13 cellular contexts compared by ENCODE assay signal in genomic region chr7:96034940-96035727, GRCh38.
DNase-seq lines count a peak whose midpoint lies in the region; ATAC-seq lines count a peak whose summit lies in the region.
"Had no signal": no experiment of that assay in that cellular context is flagged by ENCODE, and none has a peak within 500 bp of the region (broad histone marks: within the 10 kb centered on the region; RNA-seq: fewer than 3 reads in every experiment).

No MANE protein-coding gene starts in this region.

- 54% methylated on average over 11 of the region's 11 CpGs for WGBS in right cardiac atrium

- H3K9ac ChIP-seq in endocrine pancreas (ENCODE audit: control insufficient read depth, insufficient read depth, low read length) = no peak overlapping the region

- H3K4me3 ChIP-seq in right cardiac atrium (ENCODE audit: low read length) (no peak overlapping the region), endocrine pancreas (ENCODE audit: control insufficient read depth, insufficient read depth, low read length) (peak overlapping the region; percentile 53)
- H3K4me3 ChIP-seq: colonic mucosa, left ventricle myocardium inferior, testis had no signal

- no peaks in the 10 kb centered on the region for H3K27me3 ChIP-seq in right cardiac atrium (ENCODE audit: control insufficient read depth, insufficient read depth)
- no peaks in the 10 kb centered on the region for H3K27me3 ChIP-seq in endocrine pancreas (ENCODE audit: control insufficient read depth, insufficient read depth, low read length)
- H3K27me3 ChIP-seq: colonic mucosa, testis had no signal

- intact Hi-C loops in right cardiac atrium (cut with DNase I) (no loop called here), Right ventricle myocardium superior (cut with DNase I) (no loop called here)

- H3K36me3 ChIP-seq in endocrine pancreas (ENCODE audit: control insufficient read depth, insufficient read depth, low read length) = no peaks in the 10 kb centered on the region
- H3K36me3 ChIP-seq: colonic mucosa had no signal

- H3K4me1 ChIP-seq in right cardiac atrium (ENCODE audit: control insufficient read depth, insufficient read depth, low read length) (no peaks in the 10 kb centered on the region), endocrine pancreas (ENCODE audit: control insufficient read depth, insufficient read depth, low read length) (peaks cover 18% of the 10 kb centered on the region)
- H3K4me1 ChIP-seq: colonic mucosa, left ventricle myocardium inferior, testis had no signal

- ATAC-seq in right cardiac atrium (peak in 1 of 2 donors; percentile 72), Right ventricle myocardium superior (ENCODE audit: poor library complexity) (no peak), HG02870 (IDR thresholded peaks at IDR 0.05; ENCODE audit: unreplicated experiment) (no peak)

- H3K27ac ChIP-seq in right cardiac atrium (ENCODE audit: low read length) = no peak overlapping the region
- H3K27ac ChIP-seq: colonic mucosa, left ventricle myocardium inferior, testis had no signal

- H3K9me3 ChIP-seq in right cardiac atrium (ENCODE audit: control insufficient read depth, low read length) (no peaks in the 10 kb centered on the region), endocrine pancreas (ENCODE audit: control insufficient read depth, low read length) (no peaks in the 10 kb centered on the region)
- H3K9me3 ChIP-seq: colonic mucosa, left ventricle myocardium inferior, testis had no signal

- DNase-seq in right cardiac atrium (peak in 2 of 3 donors; percentile 24 to 43), Right ventricle myocardium superior (no peak), NCI-H2196 (lab: John Stamatoyannopoulos, UW; ENCODE audit: unreplicated experiment) (peak; percentile 49), AG08395 (ENCODE audit: low spot score) (no peak), dermis blood vessel endothelial cell (no peak)
- DNase-seq in activated naive CD4-positive, alpha-beta T cell treated with anti-CD3 and anti-CD28 coated beads, Interleukin-2, amount 50 U/mL, for 16 hours = no peak
- DNase-seq: aorta, colonic mucosa, left ventricle myocardium inferior, NCI-H1048, testis had no signal

Comparison
In these comparisons a context has a peak if more than half of its experiments do, and no peak if none do; other contexts are left out.
1. DNase-seq: peak in right cardiac atrium (2 of 3) and NCI-H2196 (single experiment); none in Right ventricle myocardium superior (single experiment), AG08395 (single experiment), activated naive CD4-positive, alpha-beta T cell treated with anti-CD3 and anti-CD28 coated beads, Interleukin-2, amount 50 U/mL, for 16 hours (single experiment) and dermis blood vessel endothelial cell (single experiment).